14 cellular contexts compared by ENCODE assay signal in genomic region chrX:1012678-1013300, GRCh38.
"Had no signal": no experiment of that assay in that cellular context is flagged by ENCODE, and none has a peak within 500 bp of the region (broad histone marks: within the 10 kb centered on the region; RNA-seq: fewer than 3 reads in every experiment).

No MANE protein-coding gene starts in this region.

- H3K9me3 ChIP-seq: ascending aorta, neutrophil, right atrium auricular region had no signal

- H3K4me1 ChIP-seq: ascending aorta, heart left ventricle, right atrium auricular region had no signal

- H3K27ac Mint-ChIP-seq: activated B cell treated with CpG ODN at 0.5 μM for 24 hours; activated naive CD8-positive, alpha-beta T cell treated with anti-CD3 and anti-CD28 coated beads, Interleukin-2, amount 50 U/mL, for 24 hours; stimulated activated naive B cell treated with anti-CD40 and anti-IgM and Interleukin-4, amounts not matched to agents 10 μg/mL and 1 μg/mL and 100 μg/mL, for 72 hours; type B pancreatic cell had no signal

- H3K27me3 Mint-ChIP-seq: activated B cell treated with CpG ODN at 0.5 μM for 24 hours; activated naive CD8-positive, alpha-beta T cell treated with anti-CD3 and anti-CD28 coated beads, Interleukin-2, amount 50 U/mL, for 24 hours; naive B cell had no signal

- H3K27me3 ChIP-seq: ascending aorta, heart left ventricle, neutrophil, right atrium auricular region had no signal

- H3K4me1 Mint-ChIP-seq: activated naive CD8-positive, alpha-beta T cell treated with anti-CD3 and anti-CD28 coated beads, Interleukin-2, amount 50 U/mL, for 24 hours had no signal

- H3K4me3 ChIP-seq: ascending aorta, heart left ventricle, right atrium auricular region, SK-N-MC had no signal

- H3K36me3 Mint-ChIP-seq: naive B cell; stimulated activated naive B cell treated with anti-CD40 and anti-IgM and Interleukin-4, amounts not matched to agents 10 μg/mL and 1 μg/mL and 100 μg/mL, for 72 hours; type B pancreatic cell had no signal

- H3K4me3 Mint-ChIP-seq: activated B cell treated with CpG ODN at 0.5 μM for 24 hours; activated naive CD8-positive, alpha-beta T cell treated with anti-CD3 and anti-CD28 coated beads, Interleukin-2, amount 50 U/mL, for 24 hours; naive B cell; stimulated activated naive B cell treated with anti-CD40 and anti-IgM and Interleukin-4, amounts not matched to agents 10 μg/mL and 1 μg/mL and 100 μg/mL, for 72 hours; type B pancreatic cell had no signal

- H3K27ac ChIP-seq: ascending aorta, heart left ventricle, neutrophil, right atrium auricular region, SK-N-MC had no signal

- H3K9me3 Mint-ChIP-seq: activated B cell treated with CpG ODN at 0.5 μM for 24 hours; activated naive CD8-positive, alpha-beta T cell treated with anti-CD3 and anti-CD28 coated beads, Interleukin-2, amount 50 U/mL, for 24 hours; naive B cell; stimulated activated naive B cell treated with anti-CD40 and anti-IgM and Interleukin-4, amounts not matched to agents 10 μg/mL and 1 μg/mL and 100 μg/mL, for 72 hours; type B pancreatic cell had no signal

- H3K36me3 ChIP-seq: ascending aorta, heart left ventricle, neutrophil, right atrium auricular region had no signal

- DNase-seq: activated B cell treated with CpG ODN at 0.5 μM for 24 hours; activated CD8-positive, alpha-beta memory T cell treated with anti-CD3 and anti-CD28 coated beads for 24 hours; activated effector memory CD4-positive, alpha-beta T cell treated with Interleukin-2 at 50 U/mL for 16 hours; activated naive CD8-positive, alpha-beta T cell treated with anti-CD3 and anti-CD28 coated beads, Interleukin-2, amount 50 U/mL, for 24 hours; foreskin melanocyte; heart left ventricle; left colon; naive B cell; stimulated activated naive B cell treated with anti-CD40 and anti-IgM and Interleukin-4, amounts not matched to agents 10 μg/mL and 1 μg/mL and 100 μg/mL, for 72 hours had no signal
